ENCODE assay signal across 9 cellular contexts in the genomic region with DNA sequence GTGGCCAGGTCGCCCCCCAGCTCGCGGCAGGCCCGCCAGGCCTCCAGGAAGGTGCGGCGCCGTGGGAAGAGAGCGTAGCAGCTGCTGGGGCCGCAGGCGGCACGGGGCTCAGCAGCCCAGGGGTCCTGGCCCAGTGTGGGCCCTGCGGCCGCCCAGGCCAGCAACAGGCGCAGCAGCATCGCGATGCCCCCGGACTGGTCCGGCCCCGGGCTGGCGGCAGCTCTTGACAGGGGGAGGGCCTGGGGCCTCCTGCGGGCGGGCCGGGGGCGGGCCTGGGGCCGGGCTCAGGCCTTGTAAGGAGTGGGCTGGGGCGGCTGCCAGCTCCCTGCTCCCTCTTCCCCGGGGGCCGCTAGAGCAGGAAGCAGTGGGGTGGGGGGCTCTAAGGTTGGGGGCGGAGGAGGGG. TPM values are rescaled to one million over a fixed set of nuclear protein-coding genes. Genes with fewer than 3 reads are reported as not detected.
DNase-seq lines count a peak whose midpoint lies in the region; ATAC-seq, FAIRE-seq and TF ChIP-seq lines count a peak whose summit lies in the region.
"Had no signal": no experiment of that assay in that cellular context is flagged by ENCODE, and none has a peak within 500 bp of the region (broad histone marks: within the 10 kb centered on the region; RNA-seq: fewer than 3 reads in every experiment).

Gene CD248, minus strand, starts transcription at position 196 of the 403 bp plus-strand sequence. Its CDS starts 17 bp downstream, at position 179.

- intact Hi-C loops in adrenal gland (cut with DNase I): no loop called here

- no peaks in the 10 kb centered on the region for H3K9me3 ChIP-seq in adrenal gland (replicated peaks in 1 of 3)

- no peaks in the 10 kb centered on the region for H3K36me3 Mint-ChIP-seq in stimulated activated naive B cell treated with anti-CD40 and anti-IgM and Interleukin-4, amounts not matched to agents 10 μg/mL and 1 μg/mL and 100 μg/mL, for 72 hours

- H3K4me3 Mint-ChIP-seq in stimulated activated naive B cell treated with anti-CD40 and anti-IgM and Interleukin-4, amounts not matched to agents 10 μg/mL and 1 μg/mL and 100 μg/mL, for 72 hours: peak within 1 kb of the TSS; percentile 71 to 74

- peak within 1 kb of the TSS; percentile 90 for H3K27ac Mint-ChIP-seq in stimulated activated naive B cell treated with anti-CD40 and anti-IgM and Interleukin-4, amounts not matched to agents 10 μg/mL and 1 μg/mL and 100 μg/mL, for 72 hours

- no peak for ATAC-seq in stimulated activated naive B cell treated with anti-CD40 and anti-IgM and Interleukin-4, amounts not matched to agents 10 μg/mL and 1 μg/mL and 100 μg/mL, for 72 hours (replicated peaks)
- ATAC-seq in GM19351 (IDR thresholded peaks at IDR 0.05; ENCODE audit: unreplicated experiment): no peak
- ATAC-seq: K562 had no signal

- no peak for DNase-seq in HL-60 (ENCODE audit: low read depth in 1 of 2, low spot score in 1 of 2)
- peak in 1 of 7 donors; percentile 45 for DNase-seq in adrenal gland
- DNase-seq in iPS-NIHi11 (ENCODE audit: low spot score): peak; percentile 70
- DNase-seq in stimulated activated naive B cell treated with anti-CD40 and anti-IgM and Interleukin-4, amounts not matched to agents 10 μg/mL and 1 μg/mL and 100 μg/mL, for 72 hours: no peak
- DNase-seq in COLO829 (ENCODE audit: low spot score): no peak
- DNase-seq in GM12892 (ENCODE audit: insufficient read length): no peak
- no peak for DNase-seq in NCI-H446 treated with DMSO at 0.1 percent for 48 hours (lab: John Stamatoyannopoulos, UW)

- no peaks in the 10 kb centered on the region for H3K27me3 ChIP-seq in HL-60 (ENCODE audit: insufficient read depth, poor library complexity, severe bottlenecking)
- no peaks in the 10 kb centered on the region for H3K27me3 ChIP-seq in adrenal gland

- H3K27ac ChIP-seq in HL-60 (replicated peaks) (peak within 1 kb of the TSS; percentile 68), adrenal gland (peak within 1 kb of the TSS in 4 of 5 donors; percentile 39 to 91 (median 65))

- H3K9me3 Mint-ChIP-seq in stimulated activated naive B cell treated with anti-CD40 and anti-IgM and Interleukin-4, amounts not matched to agents 10 μg/mL and 1 μg/mL and 100 μg/mL, for 72 hours: no peaks in the 10 kb centered on the region

- H3K4me1 ChIP-seq in adrenal gland (replicated peaks in 1 of 2): peaks cover 6 to 18% of the 10 kb centered on the region in 2 donors

- H3K4me1 Mint-ChIP-seq in stimulated activated naive B cell treated with anti-CD40 and anti-IgM and Interleukin-4, amounts not matched to agents 10 μg/mL and 1 μg/mL and 100 μg/mL, for 72 hours: peaks cover 29 to 40% of the 10 kb centered on the region in 2 donors

- TF ChIP-seq CTCF in HL-60 (IDR thresholded peaks at IDR 0.05; ENCODE audit: insufficient read depth, low read length) (no peak), adrenal gland (IDR thresholded peaks at IDR 0.05) (no peak)

- WGBS in adrenal gland, 4 donors: 23 to 31% (median 29%) methylated on average over 7 to 29 of the region's 29 CpGs; no CpG with 5 or more reads in 1 of the 4 donors

- H3K36me3 ChIP-seq in adrenal gland (replicated peaks in 1 of 2): no peaks in the 10 kb centered on the region

- no peaks in the 10 kb centered on the region for H3K27me3 Mint-ChIP-seq in stimulated activated naive B cell treated with anti-CD40 and anti-IgM and Interleukin-4, amounts not matched to agents 10 μg/mL and 1 μg/mL and 100 μg/mL, for 72 hours

- H3K4me3 ChIP-seq in HL-60 (replicated peaks; ENCODE audit: insufficient read depth, low read length) (no peak within 1 kb of the TSS), adrenal gland (peak within 1 kb of the TSS in 1 of 4 donors; percentile 37)
- H3K4me3 ChIP-seq: K562 had no signal

- no peak for FAIRE-seq in GM12892 (lab: Jason Lieb, UNC)
- FAIRE-seq: K562 had no signal

- TF ChIP-seq POLR2A in adrenal gland (IDR thresholded peaks at IDR 0.05) (no peak), GM12892 (IDR thresholded peaks at IDR 0.05; ENCODE audit: low read depth, low read length) (no peak)

RNA-seq across cellular contexts. Expression of gene CD248, which starts in this region (rescaled TPM):
- total RNA-seq in adrenal gland: 10 to 100 TPM in 7 of 8 donors, 1 to 10 TPM in 1; 9.0 to 21.7 (median 15.8) TPM
- 10 to 100 TPM in 2 of 3 donors, 1 to 10 TPM in 1; 4.2 to 28.0 (median 19.2) TPM for polyA plus RNA-seq in adrenal gland
- not detected for polyA plus RNA-seq in GM12892 (2012; ENCODE audit: missing spikeins)
- polyA plus RNA-seq: K562 had no signal
